8 cellular contexts compared by ENCODE assay signal in genomic region chr10:14658331-14659122, GRCh38.
DNase-seq lines count a peak whose midpoint lies in the region; ATAC-seq and TF ChIP-seq lines count a peak whose summit lies in the region.

No MANE protein-coding gene starts in this region.

- H3K27ac Mint-ChIP-seq in activated CD8-positive, alpha-beta memory T cell treated with anti-CD3 and anti-CD28 coated beads, Interleukin-2, amount 10 ng/mL, durations not matched to agents 7 days and 5 days, result peak overlapping the region; percentile 92
- H3K27ac Mint-ChIP-seq in stimulated activated naive CD8-positive, alpha-beta T cell treated with anti-CD3 and anti-CD28 coated beads, Interleukin-15, Interleukin-2, amounts not matched to agents 100 ng/mL and 50 ng/mL, for 24 hours, result peak overlapping the region; percentile 93

- intact Hi-C loops in PC-3 (cut with micrococcal nuclease), result loop anchor here (1.0 to 5.0 kb wide), 2 partner anchors 53 to 164 kb away; no protein-coding TSS in a partner anchor

- CTCF ChIA-PET in activated CD8-positive, alpha-beta memory T cell treated with anti-CD3 and anti-CD28 coated beads, Interleukin-2, amount 10 ng/mL, durations not matched to agents 7 days and 5 days (lab: Charles Lee), result no interaction called here
- CTCF ChIA-PET in PC-3 (lab: Charles Lee), result no interaction called here

- peak overlapping the region; percentile 67 for H3K4me2 ChIP-seq in PC-3 (ENCODE audit: low read length)

- H3K36me3 ChIP-seq in PC-3 (ENCODE audit: low read depth, low read length), result no peaks in the 10 kb centered on the region

- H4K20me1 ChIP-seq in PC-3 (ENCODE audit: low read length), result no peaks in the 10 kb centered on the region

- no peaks in the 10 kb centered on the region for H3K9me3 ChIP-seq in PC-3 (ENCODE audit: low read length)

- no peaks in the 10 kb centered on the region for H3F3A ChIP-seq in PC-3 (ENCODE audit: low read length, unreplicated experiment)

- H3K79me2 ChIP-seq in PC-3 (ENCODE audit: low read length), result no peaks in the 10 kb centered on the region

- no peaks in the 10 kb centered on the region for H3K27me3 ChIP-seq in PC-3 (ENCODE audit: low read length)

- ATAC-seq in activated CD8-positive, alpha-beta memory T cell treated with anti-CD3 and anti-CD28 coated beads, Interleukin-2, amount 10 ng/mL, durations not matched to agents 7 days and 5 days, result no peak
- ATAC-seq in PC-3 (peak; percentile 76), GM19455 (IDR thresholded peaks at IDR 0.05; ENCODE audit: unreplicated experiment) (no peak)

- H3K4me1 ChIP-seq in PC-3 (ENCODE audit: insufficient read depth, low read length), result peaks cover 37% of the 10 kb centered on the region

- H3K9me2 ChIP-seq in PC-3 (replicated peaks; ENCODE audit: low read length), result no peaks in the 10 kb centered on the region

- peak overlapping the region; percentile 71 for H3K9ac ChIP-seq in PC-3 (ENCODE audit: low read length)

- H3K4me3 Mint-ChIP-seq in activated CD8-positive, alpha-beta memory T cell treated with anti-CD3 and anti-CD28 coated beads, Interleukin-2, amount 10 ng/mL, durations not matched to agents 7 days and 5 days, result peak overlapping the region; percentile 56
- peak overlapping the region; percentile 63 for H3K4me3 Mint-ChIP-seq in stimulated activated naive CD8-positive, alpha-beta T cell treated with anti-CD3 and anti-CD28 coated beads, Interleukin-15, Interleukin-2, amounts not matched to agents 100 ng/mL and 50 ng/mL, for 24 hours

- POLR2A ChIA-PET in PC-3 (lab: Charles Lee; ENCODE audit: unreplicated experiment), result no interaction called here

- H3K4me3 ChIP-seq in PC-3 (ENCODE audit: low read length), result peak overlapping the region; percentile 42; the same call in 1 of the 2 replicates

- H3K36me3 Mint-ChIP-seq in activated CD8-positive, alpha-beta memory T cell treated with anti-CD3 and anti-CD28 coated beads, Interleukin-2, amount 10 ng/mL, durations not matched to agents 7 days and 5 days, result peaks cover 26% of the 10 kb centered on the region
- peaks cover 5% of the 10 kb centered on the region for H3K36me3 Mint-ChIP-seq in stimulated activated naive CD8-positive, alpha-beta T cell treated with anti-CD3 and anti-CD28 coated beads, Interleukin-15, Interleukin-2, amounts not matched to agents 100 ng/mL and 50 ng/mL, for 24 hours (ENCODE audit: low read depth)

- TF ChIP-seq CTCF in PC-3 (conservative IDR thresholded peaks at IDR 0.05; ENCODE audit: low read depth, low read length), result no peak

- peaks cover 10% of the 10 kb centered on the region for H3K27me3 Mint-ChIP-seq in activated CD8-positive, alpha-beta memory T cell treated with anti-CD3 and anti-CD28 coated beads, Interleukin-2, amount 10 ng/mL, durations not matched to agents 7 days and 5 days
- H3K27me3 Mint-ChIP-seq in stimulated activated naive CD8-positive, alpha-beta T cell treated with anti-CD3 and anti-CD28 coated beads, Interleukin-15, Interleukin-2, amounts not matched to agents 100 ng/mL and 50 ng/mL, for 24 hours, result no peaks in the 10 kb centered on the region

- no TSS peak for BruUV-seq in PC-3 (replicated peaks; lab: Mats Ljungman, UMichigan)

- peaks cover 8% of the 10 kb centered on the region for H3K9me3 Mint-ChIP-seq in activated CD8-positive, alpha-beta memory T cell treated with anti-CD3 and anti-CD28 coated beads, Interleukin-2, amount 10 ng/mL, durations not matched to agents 7 days and 5 days (ENCODE audit: low read depth)
- H3K9me3 Mint-ChIP-seq in stimulated activated naive CD8-positive, alpha-beta T cell treated with anti-CD3 and anti-CD28 coated beads, Interleukin-15, Interleukin-2, amounts not matched to agents 100 ng/mL and 50 ng/mL, for 24 hours, result peaks cover 3% of the 10 kb centered on the region

- H2AFZ ChIP-seq in PC-3 (ENCODE audit: low read length), result no peak overlapping the region

- peak overlapping the region; percentile 97 for H3K27ac ChIP-seq in PC-3 (ENCODE audit: low read length)
- H3K27ac ChIP-seq in epithelial cell of prostate, result peak overlapping the region; percentile 62

- no peak for DNase-seq in activated CD8-positive, alpha-beta memory T cell treated with anti-CD3 and anti-CD28 coated beads, Interleukin-2, amount 10 ng/mL, durations not matched to agents 7 days and 5 days
- no peak for DNase-seq in activated CD8-positive, alpha-beta memory T cell treated with anti-CD3 and anti-CD28 coated beads for 24 hours
- DNase-seq in PC-3, result peak; percentile 84
- peak; percentile 73 for DNase-seq in epithelial cell of prostate (ENCODE audit: low read depth, low spot score)
- no peak for DNase-seq in stimulated activated CD4-positive, alpha-beta T cell treated with anti-CD3 and anti-CD28 coated beads, Interleukin-12 subunit alpha, Interleukin-12 subunit beta, amount 100 ng/mL, for 4 hours
- no peak for DNase-seq in NCI-H1436 treated with DMSO at 0.1 percent for 48 hours (lab: John Stamatoyannopoulos, UW)

- peaks cover 53% of the 10 kb centered on the region for H3K4me1 Mint-ChIP-seq in activated CD8-positive, alpha-beta memory T cell treated with anti-CD3 and anti-CD28 coated beads, Interleukin-2, amount 10 ng/mL, durations not matched to agents 7 days and 5 days
- peaks cover 93% of the 10 kb centered on the region for H3K4me1 Mint-ChIP-seq in stimulated activated naive CD8-positive, alpha-beta T cell treated with anti-CD3 and anti-CD28 coated beads, Interleukin-15, Interleukin-2, amounts not matched to agents 100 ng/mL and 50 ng/mL, for 24 hours (ENCODE audit: low read depth)

Comparison
In these comparisons a context has a peak if more than half of its experiments do, and no peak if none do; other contexts are left out.
1. DNase-seq: peak in PC-3 (single experiment) and epithelial cell of prostate (single experiment); none in activated CD8-positive, alpha-beta memory T cell treated with anti-CD3 and anti-CD28 coated beads, Interleukin-2, amount 10 ng/mL, durations not matched to agents 7 days and 5 days (single experiment), activated CD8-positive, alpha-beta memory T cell treated with anti-CD3 and anti-CD28 coated beads for 24 hours (single experiment), stimulated activated CD4-positive, alpha-beta T cell treated with anti-CD3 and anti-CD28 coated beads, Interleukin-12 subunit alpha, Interleukin-12 subunit beta, amount 100 ng/mL, for 4 hours (single experiment) and NCI-H1436 treated with DMSO at 0.1 percent for 48 hours (single experiment).